ENCODE assay signal across 8 cellular contexts in the genomic region with DNA sequence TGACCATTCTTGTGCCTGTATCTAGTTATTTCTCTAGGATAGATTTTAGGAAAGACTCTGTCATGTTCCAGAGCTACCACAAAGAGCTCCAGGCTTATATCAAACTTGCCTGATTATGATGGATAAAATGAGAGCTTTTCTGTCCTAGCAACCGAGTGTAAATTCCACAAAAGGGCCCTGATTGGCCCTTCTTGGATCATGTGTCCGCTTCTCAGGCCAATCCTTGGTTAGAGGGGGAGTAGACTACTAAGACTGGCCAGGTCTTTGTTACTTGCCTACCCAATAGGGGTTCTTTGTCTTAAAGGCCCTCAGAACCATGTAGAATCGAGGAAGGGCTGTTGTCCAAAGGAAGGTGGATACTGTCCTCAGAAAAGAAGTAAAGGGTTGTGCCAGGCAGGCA. TPM values are rescaled to one million over a fixed set of nuclear protein-coding genes. Genes with fewer than 3 reads are reported as not detected.
DNase-seq lines count a peak whose midpoint lies in the region; ATAC-seq and TF ChIP-seq lines count a peak whose summit lies in the region.

No MANE protein-coding gene starts in this region.

- H3K27me3 Mint-ChIP-seq in activated CD4-positive, alpha-beta T cell treated with anti-CD3 and anti-CD28 coated beads, Interleukin-2, amount 10 ng/mL, durations not matched to agents 24 days and 14 days = no peaks in the 10 kb centered on the region

- peaks cover 9% of the 10 kb centered on the region for H3K4me1 ChIP-seq in osteoblast (ENCODE audit: insufficient read depth, low read length)

- no peaks in the 10 kb centered on the region for H3K27me3 ChIP-seq in osteoblast (ENCODE audit: insufficient read depth, low read length)

- intact Hi-C loops in activated CD4-positive, alpha-beta T cell treated with anti-CD3 and anti-CD28 coated beads, Interleukin-2, amount 10 ng/mL, durations not matched to agents 24 days and 14 days (cut with micrococcal nuclease) = no loop called here

- no peak overlapping the region for H3K4me3 ChIP-seq in osteoblast (ENCODE audit: insufficient read depth, low read length)

- H4K20me1 ChIP-seq in osteoblast (ENCODE audit: insufficient read depth, low read length) = peaks cover 3% of the 10 kb centered on the region

- no peaks in the 10 kb centered on the region for H3K9me3 ChIP-seq in osteoblast (ENCODE audit: low read depth, low read length)

- H3K9me3 Mint-ChIP-seq in activated CD4-positive, alpha-beta T cell treated with anti-CD3 and anti-CD28 coated beads, Interleukin-2, amount 10 ng/mL, durations not matched to agents 24 days and 14 days = no peaks in the 10 kb centered on the region

- H3K4me2 ChIP-seq in osteoblast (ENCODE audit: insufficient read depth, low read length) = no peak overlapping the region

- peaks cover 32% of the 10 kb centered on the region for H3K36me3 ChIP-seq in osteoblast (ENCODE audit: insufficient read depth, low read length)

- H3K27ac ChIP-seq in osteoblast (ENCODE audit: low read depth, low read length) = no peak overlapping the region

- H3K4me3 Mint-ChIP-seq in activated CD4-positive, alpha-beta T cell treated with anti-CD3 and anti-CD28 coated beads, Interleukin-2, amount 10 ng/mL, durations not matched to agents 24 days and 14 days = no peak overlapping the region

- H2AFZ ChIP-seq in osteoblast (ENCODE audit: low read length) = no peak overlapping the region

- no peak overlapping the region for H3K27ac Mint-ChIP-seq in activated CD4-positive, alpha-beta T cell treated with anti-CD3 and anti-CD28 coated beads, Interleukin-2, amount 10 ng/mL, durations not matched to agents 24 days and 14 days

- peaks cover 53% of the 10 kb centered on the region for H3K36me3 Mint-ChIP-seq in activated CD4-positive, alpha-beta T cell treated with anti-CD3 and anti-CD28 coated beads, Interleukin-2, amount 10 ng/mL, durations not matched to agents 24 days and 14 days (ENCODE audit: low read depth)

- no peak for TF ChIP-seq CTCF in osteoblast (IDR thresholded peaks at IDR 0.05; ENCODE audit: extremely low read depth, low read depth, low read length)

- no peak for ATAC-seq in GM18519 (IDR thresholded peaks at IDR 0.05; ENCODE audit: low FRiP score, unreplicated experiment)

- peak; percentile 62 for DNase-seq in activated CD4-positive, alpha-beta T cell treated with anti-CD3 and anti-CD28 coated beads, Interleukin-2, amount 10 ng/mL, durations not matched to agents 24 days and 14 days
- DNase-seq in activated CD4-positive, alpha-beta T cell treated with anti-CD3 and anti-CD28 coated beads, Interleukin-2, amount 50 U/mL, for 1 hour = no peak
- peak; percentile 53 for DNase-seq in NCI-H2196 treated with DMSO at 0.1 percent for 48 hours (lab: John Stamatoyannopoulos, UW; ENCODE audit: unreplicated experiment)
- DNase-seq in cerebellum (ENCODE audit: low spot score) = peak; percentile 64
- DNase-seq in osteoblast (ENCODE audit: insufficient read length, low spot score, missing footprints) = peak; percentile 90
- no peak for DNase-seq in stimulated activated CD4-positive, alpha-beta T cell treated with anti-CD3 and anti-CD28 coated beads, Interleukin-2, amount 100 ng/mL, for 48 hours
- DNase-seq in SKM-1 treated with dmso at 0.1 percent for 144 hours (lab: John Stamatoyannopoulos, UW; ENCODE audit: unreplicated experiment) = no peak

- peaks cover 40% of the 10 kb centered on the region for H3K79me2 ChIP-seq in osteoblast (ENCODE audit: insufficient read depth, low read length)

- peaks cover 28% of the 10 kb centered on the region for H3K4me1 Mint-ChIP-seq in activated CD4-positive, alpha-beta T cell treated with anti-CD3 and anti-CD28 coated beads, Interleukin-2, amount 10 ng/mL, durations not matched to agents 24 days and 14 days

RNA-seq across cellular contexts. Expression of a gene that starts 2.4 kb away (rescaled TPM):
- total RNA-seq in activated CD4-positive, alpha-beta T cell treated with anti-CD3 and anti-CD28 coated beads, Interleukin-2, amount 10 ng/mL, durations not matched to agents 24 days and 14 days = 31.3 and 32.4 TPM in 2 replicates
- 16.5 TPM for total RNA-seq in cerebellum
- 10.9 and 12.7 TPM in 2 replicates for total RNA-seq in osteoblast

RNA-seq across cellular contexts. Expression of a gene that starts 19.6 kb away (rescaled TPM):
- total RNA-seq in activated CD4-positive, alpha-beta T cell treated with anti-CD3 and anti-CD28 coated beads, Interleukin-2, amount 10 ng/mL, durations not matched to agents 24 days and 14 days = not detected in 2 replicates
- total RNA-seq in cerebellum (0.18 TPM), osteoblast (2.5 and 3.5 TPM in 2 replicates)

RNA-seq across cellular contexts. Expression of a gene that starts 41.9 kb away (rescaled TPM):
- 0.16 and 0.88 TPM in 2 replicates for total RNA-seq in activated CD4-positive, alpha-beta T cell treated with anti-CD3 and anti-CD28 coated beads, Interleukin-2, amount 10 ng/mL, durations not matched to agents 24 days and 14 days
- total RNA-seq in cerebellum = 0.54 TPM
- 0.29 and 0.72 TPM in 2 replicates for total RNA-seq in osteoblast

Comparison
In these comparisons a context has a peak if more than half of its experiments do, and no peak if none do; other contexts are left out.
1. DNase-seq: peak in activated CD4-positive, alpha-beta T cell treated with anti-CD3 and anti-CD28 coated beads, Interleukin-2, amount 10 ng/mL, durations not matched to agents 24 days and 14 days (single experiment), NCI-H2196 treated with DMSO at 0.1 percent for 48 hours (single experiment), cerebellum (single experiment) and osteoblast (single experiment); none in activated CD4-positive, alpha-beta T cell treated with anti-CD3 and anti-CD28 coated beads, Interleukin-2, amount 50 U/mL, for 1 hour (single experiment), stimulated activated CD4-positive, alpha-beta T cell treated with anti-CD3 and anti-CD28 coated beads, Interleukin-2, amount 100 ng/mL, for 48 hours (0 of 2) and SKM-1 treated with dmso at 0.1 percent for 144 hours (single experiment).